ENCODE assay signal across 11 cellular contexts in genomic region chr2:48346124-48346536, GRCh38. TPM values are rescaled to one million over a fixed set of nuclear protein-coding genes. Genes with fewer than 3 reads are reported as not detected.
A peak's percentile ranks its signal among the peaks of the same experiment; 100 is the strongest.
DNase-seq lines count a peak whose midpoint lies in the region; TF ChIP-seq lines count a peak whose summit lies in the region.
"Had no signal": no experiment of that assay in that cellular context is flagged by ENCODE, and none has a peak within 500 bp of the region (broad histone marks: within the 10 kb centered on the region; RNA-seq: fewer than 3 reads in every experiment).

No MANE protein-coding gene starts in this region.

- H3K4me1 Mint-ChIP-seq in Caco-2 (ENCODE audit: low read depth, unreplicated experiment): peaks cover 18% of the 10 kb centered on the region

- no peak for TF ChIP-seq EP300 in esophagus muscularis mucosa (IDR thresholded peaks at IDR 0.05)

- H3K36me3 ChIP-seq in esophagus muscularis mucosa: peaks cover 0 to 8% (median 3%) of the 10 kb centered on the region in 4 donors
- H3K36me3 ChIP-seq in Caco-2 (ENCODE audit: control insufficient read depth, insufficient read depth, low read length): peaks cover 7% of the 10 kb centered on the region

- H3K27ac Mint-ChIP-seq in Caco-2 (ENCODE audit: unreplicated experiment): no peak overlapping the region
- H3K27ac Mint-ChIP-seq: progenitor cell of endocrine pancreas had no signal

- POLR2A ChIA-PET in AG04450 (lab: Yijun Ruan, JAX): interaction anchor here (0.6 kb wide), 1 partner anchor 935 kb away, joined by 4 read pairs; no protein-coding TSS in a partner anchor
- POLR2A ChIA-PET in Caco-2 (lab: Charles Lee): interaction anchor here (0.7 kb wide), 1 partner anchor 12 kb away, joined by 3 read pairs; no protein-coding TSS in a partner anchor

- DNase-seq in AG04450 (ENCODE audit: low read depth, low spot score): peak; percentile 60
- DNase-seq in NCI-H146 treated with DMSO at 0.1 percent for 48 hours (lab: John Stamatoyannopoulos, UW; ENCODE audit: unreplicated experiment): peak; percentile 47
- DNase-seq in esophagus muscularis mucosa (ENCODE audit: extremely low spot score): no peak
- DNase-seq in myocyte (ENCODE audit: low read depth): peak; percentile 74
- DNase-seq in Caco-2: no peak
- DNase-seq in COR-L47 (lab: John Stamatoyannopoulos, UW): no peak
- DNase-seq in posterior vena cava (ENCODE audit: low spot score): no peak
- no peak for DNase-seq in activated CD4-positive, alpha-beta T cell treated with anti-CD3 and anti-CD28 coated beads for 4 hours
- DNase-seq: DMS 273 treated with DMSO at 0.1 percent for 48 hours had no signal

- H3K4me3 Mint-ChIP-seq in Caco-2 (ENCODE audit: unreplicated experiment): no peak overlapping the region

- H3K9me3 Mint-ChIP-seq in Caco-2 (ENCODE audit: unreplicated experiment): peaks cover 16% of the 10 kb centered on the region

- H3K9me3 ChIP-seq in AG04450 (ENCODE audit: control insufficient read depth, insufficient read depth, low read length) (peaks cover 14% of the 10 kb centered on the region), esophagus muscularis mucosa (peaks cover 0 to 17% (median 7%) of the 10 kb centered on the region in 4 donors), Caco-2 (peaks cover 20% of the 10 kb centered on the region)

- no peak overlapping the region for H3K4me3 ChIP-seq in AG04450 (ENCODE audit: low read depth, low read length)
- H3K4me3 ChIP-seq in esophagus muscularis mucosa: no peak overlapping the region
- no peak overlapping the region for H3K4me3 ChIP-seq in Caco-2 (ENCODE audit: low read depth, low read length)

- BruUV-seq in Caco-2 (replicated peaks; lab: Mats Ljungman, UMichigan): no TSS peak

- H3K27ac ChIP-seq in AG04450 (ENCODE audit: low read depth, low read length) (peak overlapping the region; percentile 67), esophagus muscularis mucosa (replicated peaks in 1 of 4) (peak overlapping the region; percentile 28 to 58 (median 45))
- H3K27ac ChIP-seq: RWPE1 had no signal

- H3K4me1 ChIP-seq in esophagus muscularis mucosa (peaks cover 38 to 63% (median 49%) of the 10 kb centered on the region in 4 donors), Caco-2 (peaks cover 35% of the 10 kb centered on the region)

- no peaks in the 10 kb centered on the region for H3K27me3 ChIP-seq in AG04450 (ENCODE audit: control insufficient read depth, insufficient read depth, low read length)
- H3K27me3 ChIP-seq in esophagus muscularis mucosa: no peaks in the 10 kb centered on the region
- no peaks in the 10 kb centered on the region for H3K27me3 ChIP-seq in Caco-2 (replicated peaks; ENCODE audit: control insufficient read depth, insufficient read depth, low read length)

- H3K36me3 Mint-ChIP-seq in Caco-2 (ENCODE audit: insufficient read depth, unreplicated experiment): peaks cover 51% of the 10 kb centered on the region

- CTCF ChIA-PET in AG04450 (lab: Charles Lee): interaction anchor here (0.5 kb wide), 1 partner anchor 228 kb away, joined by 3 read pairs; no protein-coding TSS in a partner anchor
- CTCF ChIA-PET in Caco-2 (lab: Charles Lee): no interaction called here

- WGBS in esophagus muscularis mucosa: 37% methylated on average over 2 of the region's 2 CpGs

- TF ChIP-seq CTCF in AG04450 (IDR thresholded peaks at IDR 0.05; ENCODE audit: low read depth, low read length): no peak
- TF ChIP-seq CTCF in esophagus muscularis mucosa (IDR thresholded peaks at IDR 0.05): no peak
- TF ChIP-seq CTCF in Caco-2 (IDR thresholded peaks at IDR 0.05; ENCODE audit: insufficient read depth in 1 of 2, low read depth in 1 of 2, low read length in 1 of 2, severe bottlenecking in 1 of 2, unreplicated experiment in 1 of 2): no peak

- TF ChIP-seq POLR2A in esophagus muscularis mucosa (IDR thresholded peaks at IDR 0.05; ENCODE audit: low read depth): no peak

- H3K27me3 Mint-ChIP-seq in Caco-2 (ENCODE audit: insufficient read depth, unreplicated experiment): no peaks in the 10 kb centered on the region
- H3K27me3 Mint-ChIP-seq: progenitor cell of endocrine pancreas had no signal

- intact Hi-C loops in esophagus muscularis mucosa (cut with DNase I): no loop called here
- intact Hi-C loops in Caco-2 (cut with micrococcal nuclease; ENCODE audit: unreplicated experiment): no loop called here
- intact Hi-C loops in posterior vena cava (cut with DNase I): no loop called here

RNA-seq across cellular contexts. Expression of gene FOXN2, which starts 31.6 kb away (rescaled TPM):
- polyA plus RNA-seq in AG04450 (2011; rRNA removed): 9.5 and 11.0 TPM in 2 replicates
- 15.0 and 23.3 TPM in 2 replicates for polyA minus RNA-seq in AG04450 (2011; rRNA and poly(A)+ RNA removed)
- 10 to 100 TPM; 21.8 to 32.3 (median 25.5) TPM for total RNA-seq in esophagus muscularis mucosa
- 50.6 and 56.3 TPM in 2 replicates for total RNA-seq in myocyte
- 6.0 TPM for polyA plus RNA-seq in myocyte (2012)
- total RNA-seq in Caco-2 (2022): 31.9 and 32.3 TPM in 2 replicates
- total RNA-seq in posterior vena cava: 10 to 100 TPM; 25.2 to 26.6 TPM

Comparison
In these comparisons a context has a peak if more than half of its experiments do, and no peak if none do; other contexts are left out.
1. DNase-seq: peak in AG04450 (single experiment), NCI-H146 treated with DMSO at 0.1 percent for 48 hours (single experiment) and myocyte (single experiment); none in esophagus muscularis mucosa (single experiment), Caco-2 (0 of 2), COR-L47 (single experiment), posterior vena cava (single experiment) and activated CD4-positive, alpha-beta T cell treated with anti-CD3 and anti-CD28 coated beads for 4 hours (0 of 2).